ENCODE assay signal across 13 cellular contexts in the genomic region with DNA sequence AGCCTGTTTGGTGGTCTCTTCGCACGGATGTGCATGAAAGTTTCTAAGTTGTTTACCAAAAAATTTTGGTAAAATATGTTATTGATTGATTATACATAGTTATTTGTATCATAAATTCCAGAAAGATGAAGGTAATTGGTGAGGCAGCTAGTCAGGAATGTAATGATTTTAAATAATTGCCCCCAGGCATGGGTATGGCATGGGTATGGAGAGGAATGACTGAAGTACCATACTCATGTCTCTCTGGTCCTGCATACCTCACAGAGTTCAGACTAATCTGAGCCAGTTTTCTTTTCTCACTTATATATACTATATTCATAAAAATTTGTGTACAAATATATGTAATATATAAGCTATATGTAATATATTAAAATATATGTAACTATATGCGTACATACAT.
"Had no signal": no experiment of that assay in that cellular context is flagged by ENCODE, and none has a peak within 500 bp of the region (broad histone marks: within the 10 kb centered on the region; RNA-seq: fewer than 3 reads in every experiment).

No MANE protein-coding gene starts in this region.

- DNase-seq: effector memory CD4-positive, alpha-beta T cell; erythroblast; islet precursor cell; mammary epithelial cell; natural killer cell; posterior cingulate gyrus; right cardiac atrium; small intestine; stimulated activated CD4-positive, alpha-beta T cell treated with anti-CD3 and anti-CD28 coated beads, Interleukin-12 subunit alpha, Interleukin-12 subunit beta, amount 100 ng/mL, for 4 hours; stimulated activated naive CD4-positive, alpha-beta T cell treated with Interleukin-2 at 50 U/mL for 16 hours; trophoblast cell had no signal

- ATAC-seq: left lobe of liver, natural killer cell, right cardiac atrium had no signal

- H3K4me3 Mint-ChIP-seq: natural killer cell, neural crest cell had no signal

- H3K4me1 Mint-ChIP-seq: natural killer cell, neural crest cell had no signal

- H3K9me3 Mint-ChIP-seq: neural crest cell had no signal

- H3K27ac Mint-ChIP-seq: natural killer cell had no signal
